In the genomic region with DNA sequence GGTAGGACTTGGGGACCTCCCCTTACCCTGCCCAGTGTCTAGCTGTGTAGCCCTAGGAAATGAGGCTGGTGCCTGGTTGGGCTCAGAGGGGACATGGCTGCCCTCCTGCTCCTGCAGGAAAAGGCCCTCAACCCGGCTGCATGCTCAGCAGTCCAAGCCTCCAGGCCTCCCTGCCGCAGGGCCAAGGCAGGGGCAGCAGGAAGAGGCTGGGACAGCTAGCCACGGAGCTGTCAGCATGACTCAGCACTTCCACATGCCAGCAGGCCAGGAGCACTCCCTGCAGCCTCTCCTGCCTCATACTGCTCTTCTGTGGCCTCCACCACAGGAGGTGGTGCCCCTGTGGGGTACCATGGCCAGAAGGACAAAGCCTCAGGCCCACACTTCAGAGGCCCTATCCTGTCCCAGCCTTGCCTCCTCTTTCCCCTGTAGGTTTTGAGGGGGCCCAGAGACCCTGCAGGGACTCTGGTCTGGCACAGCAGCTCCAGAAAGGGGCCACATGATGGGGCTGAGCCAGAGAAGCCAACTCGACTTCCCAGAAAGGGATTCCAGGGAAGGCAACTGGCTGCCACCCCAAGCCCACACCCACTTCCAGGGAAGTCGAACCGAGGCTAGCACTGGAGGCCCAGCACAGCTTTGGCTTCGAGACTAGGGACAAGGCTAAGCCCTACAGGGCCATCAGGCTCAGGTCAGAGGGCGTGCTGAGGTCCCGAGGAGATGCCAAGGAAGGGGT, we compare ENCODE assay signal across 1 cellular context.
A peak's percentile ranks its signal among the peaks of the same experiment; 100 is the strongest.
TF ChIP-seq lines count a peak whose summit lies in the region.

No MANE protein-coding gene starts in this region.

TF ChIP-seq in HepG2, 621 proteins besides CTCF, POLR2A, EP300 and RAD21 (continued from another document and continues in another):
- TF ChIP-seq ZNF691 (CRISPR knock-in tag; IDR thresholded peaks at IDR 0.05; ENCODE audit: borderline replicate concordance, low read depth): no peak; the same call in 1 of the 2 replicates
- 0 out of 2 replicates have a peak, but pooled peaks have one; percentile 22 for TF ChIP-seq MLX (CRISPR knock-in tag; IDR thresholded peaks at IDR 0.05)
- TF ChIP-seq, protein P1, sequence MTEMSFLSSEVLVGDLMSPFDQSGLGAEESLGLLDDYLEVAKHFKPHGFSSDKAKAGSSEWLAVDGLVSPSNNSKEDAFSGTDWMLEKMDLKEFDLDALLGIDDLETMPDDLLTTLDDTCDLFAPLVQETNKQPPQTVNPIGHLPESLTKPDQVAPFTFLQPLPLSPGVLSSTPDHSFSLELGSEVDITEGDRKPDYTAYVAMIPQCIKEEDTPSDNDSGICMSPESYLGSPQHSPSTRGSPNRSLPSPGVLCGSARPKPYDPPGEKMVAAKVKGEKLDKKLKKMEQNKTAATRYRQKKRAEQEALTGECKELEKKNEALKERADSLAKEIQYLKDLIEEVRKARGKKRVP (CRISPR knock-in tag; IDR thresholded peaks at IDR 0.05): no peak
- TF ChIP-seq, protein P2, sequence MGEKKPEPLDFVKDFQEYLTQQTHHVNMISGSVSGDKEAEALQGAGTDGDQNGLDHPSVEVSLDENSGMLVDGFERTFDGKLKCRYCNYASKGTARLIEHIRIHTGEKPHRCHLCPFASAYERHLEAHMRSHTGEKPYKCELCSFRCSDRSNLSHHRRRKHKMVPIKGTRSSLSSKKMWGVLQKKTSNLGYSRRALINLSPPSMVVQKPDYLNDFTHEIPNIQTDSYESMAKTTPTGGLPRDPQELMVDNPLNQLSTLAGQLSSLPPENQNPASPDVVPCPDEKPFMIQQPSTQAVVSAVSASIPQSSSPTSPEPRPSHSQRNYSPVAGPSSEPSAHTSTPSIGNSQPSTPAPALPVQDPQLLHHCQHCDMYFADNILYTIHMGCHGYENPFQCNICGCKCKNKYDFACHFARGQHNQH (CRISPR knock-in tag; IDR thresholded peaks at IDR 0.05): no peak
- TF ChIP-seq EZH2 (conservative IDR thresholded peaks at IDR 0.05; ENCODE audit: low read depth, low read length): no peak
- no peak for TF ChIP-seq POGZ (CRISPR knock-in tag; IDR thresholded peaks at IDR 0.05)
- TF ChIP-seq, protein P3, sequence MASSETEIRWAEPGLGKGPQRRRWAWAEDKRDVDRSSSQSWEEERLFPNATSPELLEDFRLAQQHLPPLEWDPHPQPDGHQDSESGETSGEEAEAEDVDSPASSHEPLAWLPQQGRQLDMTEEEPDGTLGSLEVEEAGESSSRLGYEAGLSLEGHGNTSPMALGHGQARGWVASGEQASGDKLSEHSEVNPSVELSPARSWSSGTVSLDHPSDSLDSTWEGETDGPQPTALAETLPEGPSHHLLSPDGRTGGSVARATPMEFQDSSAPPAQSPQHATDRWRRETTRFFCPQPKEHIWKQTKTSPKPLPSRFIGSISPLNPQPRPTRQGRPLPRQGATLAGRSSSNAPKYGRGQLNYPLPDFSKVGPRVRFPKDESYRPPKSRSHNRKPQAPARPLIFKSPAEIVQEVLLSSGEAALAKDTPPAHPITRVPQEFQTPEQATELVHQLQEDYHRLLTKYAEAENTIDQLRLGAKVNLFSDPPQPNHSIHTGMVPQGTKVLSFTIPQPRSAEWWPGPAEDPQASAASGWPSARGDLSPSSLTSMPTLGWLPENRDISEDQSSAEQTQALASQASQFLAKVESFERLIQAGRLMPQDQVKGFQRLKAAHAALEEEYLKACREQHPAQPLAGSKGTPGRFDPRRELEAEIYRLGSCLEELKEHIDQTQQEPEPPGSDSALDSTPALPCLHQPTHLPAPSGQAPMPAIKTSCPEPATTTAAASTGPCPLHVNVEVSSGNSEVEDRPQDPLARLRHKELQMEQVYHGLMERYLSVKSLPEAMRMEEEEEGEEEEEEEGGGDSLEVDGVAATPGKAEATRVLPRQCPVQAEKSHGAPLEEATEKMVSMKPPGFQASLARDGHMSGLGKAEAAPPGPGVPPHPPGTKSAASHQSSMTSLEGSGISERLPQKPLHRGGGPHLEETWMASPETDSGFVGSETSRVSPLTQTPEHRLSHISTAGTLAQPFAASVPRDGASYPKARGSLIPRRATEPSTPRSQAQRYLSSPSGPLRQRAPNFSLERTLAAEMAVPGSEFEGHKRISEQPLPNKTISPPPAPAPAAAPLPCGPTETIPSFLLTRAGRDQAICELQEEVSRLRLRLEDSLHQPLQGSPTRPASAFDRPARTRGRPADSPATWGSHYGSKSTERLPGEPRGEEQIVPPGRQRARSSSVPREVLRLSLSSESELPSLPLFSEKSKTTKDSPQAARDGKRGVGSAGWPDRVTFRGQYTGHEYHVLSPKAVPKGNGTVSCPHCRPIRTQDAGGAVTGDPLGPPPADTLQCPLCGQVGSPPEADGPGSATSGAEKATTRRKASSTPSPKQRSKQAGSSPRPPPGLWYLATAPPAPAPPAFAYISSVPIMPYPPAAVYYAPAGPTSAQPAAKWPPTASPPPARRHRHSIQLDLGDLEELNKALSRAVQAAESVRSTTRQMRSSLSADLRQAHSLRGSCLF (CRISPR knock-in tag; IDR thresholded peaks at IDR 0.05; ENCODE audit: borderline replicate concordance): no peak
- no peak for TF ChIP-seq ZBTB42 (CRISPR knock-in tag; IDR thresholded peaks at IDR 0.05)
- TF ChIP-seq, protein P4, sequence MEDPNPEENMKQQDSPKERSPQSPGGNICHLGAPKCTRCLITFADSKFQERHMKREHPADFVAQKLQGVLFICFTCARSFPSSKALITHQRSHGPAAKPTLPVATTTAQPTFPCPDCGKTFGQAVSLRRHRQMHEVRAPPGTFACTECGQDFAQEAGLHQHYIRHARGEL (CRISPR knock-in tag; IDR thresholded peaks at IDR 0.05): no peak
- no peak for TF ChIP-seq ZNF841 (CRISPR knock-in tag; IDR thresholded peaks at IDR 0.05; ENCODE audit: borderline replicate concordance)
- peak; percentile 71 for TF ChIP-seq ZFY (CRISPR knock-in tag; IDR thresholded peaks at IDR 0.05)
- TF ChIP-seq HDAC1 (CRISPR knock-in tag; IDR thresholded peaks at IDR 0.05): no peak
- TF ChIP-seq CREB1 (IDR thresholded peaks at IDR 0.05): no peak
- no peak for TF ChIP-seq CREB1 (CRISPR knock-in tag; IDR thresholded peaks at IDR 0.05)
- no peak for TF ChIP-seq JARID2 (CRISPR knock-in tag; IDR thresholded peaks at IDR 0.05; ENCODE audit: insufficient replicate concordance)
- TF ChIP-seq, protein P5, sequence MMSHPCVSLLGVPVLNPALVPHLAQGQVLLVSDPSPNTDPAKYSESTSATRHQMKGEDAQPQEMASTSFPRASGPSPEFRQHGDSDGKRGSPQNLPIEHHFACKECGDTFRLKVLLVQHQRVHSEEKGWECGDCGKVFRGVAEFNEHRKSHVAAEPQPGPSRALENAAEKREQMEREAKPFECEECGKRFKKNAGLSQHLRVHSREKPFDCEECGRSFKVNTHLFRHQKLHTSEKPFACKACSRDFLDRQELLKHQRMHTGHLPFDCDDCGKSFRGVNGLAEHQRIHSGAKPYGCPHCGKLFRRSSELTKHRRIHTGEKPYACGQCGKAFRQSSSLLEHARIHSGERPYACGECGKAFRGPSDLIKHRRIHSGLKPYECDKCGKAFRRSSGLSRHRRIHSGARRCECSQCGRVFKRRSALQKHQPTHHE (CRISPR knock-in tag; IDR thresholded peaks at IDR 0.05; ENCODE audit: borderline replicate concordance): no peak
- TF ChIP-seq, protein P6, sequence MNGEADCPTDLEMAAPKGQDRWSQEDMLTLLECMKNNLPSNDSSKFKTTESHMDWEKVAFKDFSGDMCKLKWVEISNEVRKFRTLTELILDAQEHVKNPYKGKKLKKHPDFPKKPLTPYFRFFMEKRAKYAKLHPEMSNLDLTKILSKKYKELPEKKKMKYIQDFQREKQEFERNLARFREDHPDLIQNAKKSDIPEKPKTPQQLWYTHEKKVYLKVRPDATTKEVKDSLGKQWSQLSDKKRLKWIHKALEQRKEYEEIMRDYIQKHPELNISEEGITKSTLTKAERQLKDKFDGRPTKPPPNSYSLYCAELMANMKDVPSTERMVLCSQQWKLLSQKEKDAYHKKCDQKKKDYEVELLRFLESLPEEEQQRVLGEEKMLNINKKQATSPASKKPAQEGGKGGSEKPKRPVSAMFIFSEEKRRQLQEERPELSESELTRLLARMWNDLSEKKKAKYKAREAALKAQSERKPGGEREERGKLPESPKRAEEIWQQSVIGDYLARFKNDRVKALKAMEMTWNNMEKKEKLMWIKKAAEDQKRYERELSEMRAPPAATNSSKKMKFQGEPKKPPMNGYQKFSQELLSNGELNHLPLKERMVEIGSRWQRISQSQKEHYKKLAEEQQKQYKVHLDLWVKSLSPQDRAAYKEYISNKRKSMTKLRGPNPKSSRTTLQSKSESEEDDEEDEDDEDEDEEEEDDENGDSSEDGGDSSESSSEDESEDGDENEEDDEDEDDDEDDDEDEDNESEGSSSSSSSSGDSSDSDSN (CRISPR knock-in tag; IDR thresholded peaks at IDR 0.05): peak; percentile 56; the same call in 1 of the 2 replicates
- no peak for TF ChIP-seq ZSCAN25 (CRISPR knock-in tag; IDR thresholded peaks at IDR 0.05)
- no peak for TF ChIP-seq HNRNPUL1 (IDR thresholded peaks at IDR 0.05; ENCODE audit: low read depth, low read length)
- no peak for TF ChIP-seq NFIB (CRISPR knock-in tag; IDR thresholded peaks at IDR 0.05; ENCODE audit: borderline replicate concordance)
- TF ChIP-seq ZNF710 (CRISPR knock-in tag; IDR thresholded peaks at IDR 0.05; ENCODE audit: borderline replicate concordance): no peak
- TF ChIP-seq NR1H2 (CRISPR knock-in tag; IDR thresholded peaks at IDR 0.05; ENCODE audit: borderline replicate concordance, low read depth): no peak
- TF ChIP-seq, protein P7, sequence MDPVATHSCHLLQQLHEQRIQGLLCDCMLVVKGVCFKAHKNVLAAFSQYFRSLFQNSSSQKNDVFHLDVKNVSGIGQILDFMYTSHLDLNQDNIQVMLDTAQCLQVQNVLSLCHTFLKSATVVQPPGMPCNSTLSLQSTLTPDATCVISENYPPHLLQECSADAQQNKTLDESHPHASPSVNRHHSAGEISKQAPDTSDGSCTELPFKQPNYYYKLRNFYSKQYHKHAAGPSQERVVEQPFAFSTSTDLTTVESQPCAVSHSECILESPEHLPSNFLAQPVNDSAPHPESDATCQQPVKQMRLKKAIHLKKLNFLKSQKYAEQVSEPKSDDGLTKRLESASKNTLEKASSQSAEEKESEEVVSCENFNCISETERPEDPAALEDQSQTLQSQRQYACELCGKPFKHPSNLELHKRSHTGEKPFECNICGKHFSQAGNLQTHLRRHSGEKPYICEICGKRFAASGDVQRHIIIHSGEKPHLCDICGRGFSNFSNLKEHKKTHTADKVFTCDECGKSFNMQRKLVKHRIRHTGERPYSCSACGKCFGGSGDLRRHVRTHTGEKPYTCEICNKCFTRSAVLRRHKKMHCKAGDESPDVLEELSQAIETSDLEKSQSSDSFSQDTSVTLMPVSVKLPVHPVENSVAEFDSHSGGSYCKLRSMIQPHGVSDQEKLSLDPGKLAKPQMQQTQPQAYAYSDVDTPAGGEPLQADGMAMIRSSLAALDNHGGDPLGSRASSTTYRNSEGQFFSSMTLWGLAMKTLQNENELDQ (CRISPR knock-in tag; IDR thresholded peaks at IDR 0.05; ENCODE audit: borderline replicate concordance): no peak
- TF ChIP-seq KDM5A (IDR thresholded peaks at IDR 0.05; ENCODE audit: borderline replicate concordance, low read length): no peak
- TF ChIP-seq ZNF160 (CRISPR knock-in tag; IDR thresholded peaks at IDR 0.05): no peak
- no peak for TF ChIP-seq ZNF20 (CRISPR knock-in tag; IDR thresholded peaks at IDR 0.05)
- TF ChIP-seq TEAD2 (CRISPR knock-in tag; IDR thresholded peaks at IDR 0.05): no peak
- no peak for TF ChIP-seq KLF13 (CRISPR knock-in tag; IDR thresholded peaks at IDR 0.05)
- TF ChIP-seq RXRA (CRISPR knock-in tag; IDR thresholded peaks at IDR 0.05): peak; percentile 50
- TF ChIP-seq RORA (CRISPR knock-in tag; IDR thresholded peaks at IDR 0.05): no peak
- TF ChIP-seq ZNF121 (CRISPR knock-in tag; IDR thresholded peaks at IDR 0.05): no peak
- no peak for TF ChIP-seq MEIS2 (CRISPR knock-in tag; IDR thresholded peaks at IDR 0.05)
- no peak for TF ChIP-seq ZBTB1 (CRISPR knock-in tag; IDR thresholded peaks at IDR 0.05; ENCODE audit: borderline replicate concordance)
- peak; percentile 83 for TF ChIP-seq ZBTB38 (CRISPR knock-in tag; IDR thresholded peaks at IDR 0.05)
- no peak for TF ChIP-seq TOPORS (CRISPR knock-in tag; IDR thresholded peaks at IDR 0.05)
- no peak for TF ChIP-seq ZNF556 (CRISPR knock-in tag; IDR thresholded peaks at IDR 0.05; ENCODE audit: borderline replicate concordance)
- TF ChIP-seq FOXO4 (CRISPR knock-in tag; conservative IDR thresholded peaks at IDR 0.05): no peak
- no peak for TF ChIP-seq FLYWCH1 (CRISPR knock-in tag; IDR thresholded peaks at IDR 0.05)
